16 cellular contexts compared by ENCODE assay signal in the genomic region with DNA sequence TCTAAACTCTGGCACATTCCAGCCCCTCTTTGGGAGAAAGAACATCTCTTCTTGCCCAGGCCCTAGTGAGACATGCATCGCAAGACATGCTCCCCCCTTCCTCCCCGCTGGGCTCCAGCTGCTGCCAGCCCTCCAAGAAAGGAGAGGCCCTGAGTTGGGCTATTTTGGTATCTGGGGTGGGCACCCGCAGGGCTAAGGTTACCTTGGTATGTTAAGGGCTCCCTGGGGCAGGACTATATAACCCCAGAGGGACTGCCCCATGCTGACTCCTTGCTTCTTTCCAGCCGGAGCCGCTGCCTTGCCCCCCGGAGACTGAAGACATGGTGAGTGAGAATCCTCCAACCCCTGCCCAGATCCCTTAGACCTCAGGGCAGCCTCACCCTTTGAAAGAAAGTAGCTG. TPM values are rescaled to one million over a fixed set of nuclear protein-coding genes. Genes with fewer than 3 reads are reported as not detected.
DNase-seq lines count a peak whose midpoint lies in the region; ATAC-seq and TF ChIP-seq lines count a peak whose summit lies in the region.
"Had no signal": no experiment of that assay in that cellular context is flagged by ENCODE, and none has a peak within 500 bp of the region (broad histone marks: within the 10 kb centered on the region; RNA-seq: fewer than 3 reads in every experiment).

A gene with protein sequence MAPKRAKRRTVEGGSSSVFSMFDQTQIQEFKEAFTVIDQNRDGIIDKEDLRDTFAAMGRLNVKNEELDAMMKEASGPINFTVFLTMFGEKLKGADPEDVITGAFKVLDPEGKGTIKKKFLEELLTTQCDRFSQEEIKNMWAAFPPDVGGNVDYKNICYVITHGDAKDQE (plus strand): TSS at position 265 of the 400 bp plus-strand sequence. CDS start 56 bp downstream, at position 321.

- peak; percentile 58 for DNase-seq in activated CD4-positive, alpha-beta T cell treated with anti-CD3 and anti-CD28 coated beads, Interleukin-2, amount 10 ng/mL, durations not matched to agents 24 days and 14 days
- no peak for DNase-seq in activated CD4-positive, alpha-beta T cell treated with anti-CD3 and anti-CD28 coated beads for 48 hours
- no peak for DNase-seq in activated CD4-positive, alpha-beta memory T cell treated with anti-CD3 and anti-CD28 coated beads for 36 hours
- DNase-seq in endodermal cell: peak; percentile 38
- peak in 1 of 2 donors; percentile 87 for DNase-seq in psoas muscle
- DNase-seq in activated effector memory CD4-positive, alpha-beta T cell treated with anti-CD3 and anti-CD28 coated beads, Interleukin-2, amount 50 U/mL, for 16 hours: no peak
- DNase-seq in NCI-H2029 (lab: John Stamatoyannopoulos, UW): no peak
- DNase-seq: activated CD4-positive, alpha-beta T cell treated with anti-CD3 and anti-CD28 coated beads, Interleukin-2, amount 50 U/mL, for 48 hours; COR-L47; GDM1; heart right ventricle; kidney glomerular epithelial cell; NCI-H2081 had no signal

- H3K27ac ChIP-seq in endodermal cell (ENCODE audit: low read depth, low read length): no peak within 1 kb of the TSS
- H3K27ac ChIP-seq in psoas muscle: peak within 1 kb of the TSS; percentile 97
- H3K27ac ChIP-seq: heart right ventricle, right atrium auricular region had no signal

- H3K27me3 Mint-ChIP-seq in activated CD4-positive, alpha-beta T cell treated with anti-CD3 and anti-CD28 coated beads, Interleukin-2, amount 10 ng/mL, durations not matched to agents 24 days and 14 days: peaks cover 4% of the 10 kb centered on the region
- peaks cover 3% of the 10 kb centered on the region for H3K27me3 Mint-ChIP-seq in activated CD4-positive, alpha-beta memory T cell treated with anti-CD3 and anti-CD28 coated beads for 36 hours
- no peaks in the 10 kb centered on the region for H3K27me3 Mint-ChIP-seq in endodermal cell (ENCODE audit: insufficient read depth)
- H3K27me3 Mint-ChIP-seq: stimulated activated memory B cell treated with anti-CD40 and anti-IgM and Interleukin-4, amounts not matched to agents 10 μg/mL and 1 μg/mL and 100 μg/mL, for 72 hours had no signal

- 90 to 92% methylated on average over 5 to 6 of the region's 6 CpGs for WGBS in endodermal cell (ENCODE audit: insufficient coverage in 1 of 2, insufficient read length in 1 of 2), 2 experiments
- WGBS in psoas muscle, 3 donors: 30 to 54% (median 40%) methylated on average over 6 of the region's 6 CpGs

- no peaks in the 10 kb centered on the region for H3K36me3 ChIP-seq in endodermal cell (ENCODE audit: control insufficient read depth, insufficient read depth, low read length)
- peaks cover 0 to 5% of the 10 kb centered on the region in 2 donors for H3K36me3 ChIP-seq in psoas muscle (ENCODE audit: insufficient read depth in 1 of 2, low read depth in 1 of 2)
- H3K36me3 ChIP-seq: heart right ventricle, right atrium auricular region had no signal

- H3K4me3 ChIP-seq in endodermal cell (ENCODE audit: low read length): no peak within 1 kb of the TSS
- H3K4me3 ChIP-seq in psoas muscle: peak within 1 kb of the TSS; percentile 71
- H3K4me3 ChIP-seq: heart right ventricle, right atrium auricular region had no signal

- POLR2A ChIA-PET in activated CD4-positive, alpha-beta memory T cell treated with anti-CD3 and anti-CD28 coated beads for 36 hours (lab: Charles Lee): interaction anchor here (0.6 kb wide), 1 partner anchor 183 kb away, joined by 3 read pairs; no protein-coding TSS in a partner anchor

- peaks cover 11% of the 10 kb centered on the region for H3K36me3 Mint-ChIP-seq in activated CD4-positive, alpha-beta T cell treated with anti-CD3 and anti-CD28 coated beads, Interleukin-2, amount 10 ng/mL, durations not matched to agents 24 days and 14 days (ENCODE audit: low read depth)
- H3K36me3 Mint-ChIP-seq in activated CD4-positive, alpha-beta memory T cell treated with anti-CD3 and anti-CD28 coated beads for 36 hours: peaks cover 13% of the 10 kb centered on the region
- H3K36me3 Mint-ChIP-seq in endodermal cell (ENCODE audit: low read depth): no peaks in the 10 kb centered on the region

- H3K27me3 ChIP-seq in endodermal cell (ENCODE audit: control insufficient read depth, insufficient read depth, low read length, poor library complexity, severe bottlenecking) (no peaks in the 10 kb centered on the region), psoas muscle (ENCODE audit: insufficient read depth in 3 of 3, low read length in 2 of 3) (no peaks in the 10 kb centered on the region)
- H3K27me3 ChIP-seq: heart right ventricle, right atrium auricular region had no signal

- peak in 2 of 4 donors; percentile 9 to 15 for ATAC-seq in psoas muscle
- no peak for ATAC-seq in GM18517 (IDR thresholded peaks at IDR 0.05; ENCODE audit: unreplicated experiment)
- ATAC-seq: heart right ventricle; stimulated activated memory B cell treated with anti-CD40 and anti-IgM and Interleukin-4, amounts not matched to agents 10 μg/mL and 1 μg/mL and 100 μg/mL, for 72 hours had no signal

- peak within 1 kb of the TSS; percentile 20 for H3K9ac ChIP-seq in endodermal cell (ENCODE audit: extremely low read depth, low read length, poor library complexity, severe bottlenecking)

- CTCF ChIA-PET in activated CD4-positive, alpha-beta memory T cell treated with anti-CD3 and anti-CD28 coated beads for 36 hours (lab: Charles Lee): no interaction called here

- peaks cover 35% of the 10 kb centered on the region for H3K4me1 Mint-ChIP-seq in activated CD4-positive, alpha-beta T cell treated with anti-CD3 and anti-CD28 coated beads, Interleukin-2, amount 10 ng/mL, durations not matched to agents 24 days and 14 days
- peaks cover 28% of the 10 kb centered on the region for H3K4me1 Mint-ChIP-seq in activated CD4-positive, alpha-beta memory T cell treated with anti-CD3 and anti-CD28 coated beads for 36 hours (ENCODE audit: low read depth)
- H3K4me1 Mint-ChIP-seq in endodermal cell: peaks cover 18% of the 10 kb centered on the region

- no peaks in the 10 kb centered on the region for H3K9me3 Mint-ChIP-seq in activated CD4-positive, alpha-beta T cell treated with anti-CD3 and anti-CD28 coated beads, Interleukin-2, amount 10 ng/mL, durations not matched to agents 24 days and 14 days
- H3K9me3 Mint-ChIP-seq in activated CD4-positive, alpha-beta memory T cell treated with anti-CD3 and anti-CD28 coated beads for 36 hours: no peaks in the 10 kb centered on the region
- no peaks in the 10 kb centered on the region for H3K9me3 Mint-ChIP-seq in endodermal cell
- H3K9me3 Mint-ChIP-seq: stimulated activated memory B cell treated with anti-CD40 and anti-IgM and Interleukin-4, amounts not matched to agents 10 μg/mL and 1 μg/mL and 100 μg/mL, for 72 hours had no signal

- intact Hi-C loops in activated CD4-positive, alpha-beta T cell treated with anti-CD3 and anti-CD28 coated beads, Interleukin-2, amount 10 ng/mL, durations not matched to agents 24 days and 14 days (cut with micrococcal nuclease): loop anchor here (5.0 to 10.0 kb wide), 2 partner anchors 153 to 380 kb away; a partner anchor contains a TSS
- intact Hi-C loops in activated CD4-positive, alpha-beta memory T cell treated with anti-CD3 and anti-CD28 coated beads for 36 hours (cut with micrococcal nuclease): loop anchor here (10.0 kb wide), 2 partner anchors 550 kb away; a partner anchor contains a TSS
- intact Hi-C loops in psoas muscle (cut with DNase I): loop anchor here in 1 of 2 donors (5.0 kb wide), 1 partner anchor 33 kb away; a partner anchor contains a TSS

- H3K9me3 ChIP-seq in endodermal cell (ENCODE audit: control insufficient read depth, low read length): no peaks in the 10 kb centered on the region
- H3K9me3 ChIP-seq in psoas muscle: no peaks in the 10 kb centered on the region
- H3K9me3 ChIP-seq: heart right ventricle, right atrium auricular region had no signal

- H3K4me3 Mint-ChIP-seq in activated CD4-positive, alpha-beta T cell treated with anti-CD3 and anti-CD28 coated beads, Interleukin-2, amount 10 ng/mL, durations not matched to agents 24 days and 14 days: no peak within 1 kb of the TSS
- no peak within 1 kb of the TSS for H3K4me3 Mint-ChIP-seq in activated CD4-positive, alpha-beta memory T cell treated with anti-CD3 and anti-CD28 coated beads for 36 hours
- H3K4me3 Mint-ChIP-seq in endodermal cell: no peak within 1 kb of the TSS
- H3K4me3 Mint-ChIP-seq: stimulated activated memory B cell treated with anti-CD40 and anti-IgM and Interleukin-4, amounts not matched to agents 10 μg/mL and 1 μg/mL and 100 μg/mL, for 72 hours had no signal

- peak within 1 kb of the TSS; percentile 48 for H3K27ac Mint-ChIP-seq in activated CD4-positive, alpha-beta T cell treated with anti-CD3 and anti-CD28 coated beads, Interleukin-2, amount 10 ng/mL, durations not matched to agents 24 days and 14 days
- peak within 1 kb of the TSS; percentile 63 for H3K27ac Mint-ChIP-seq in activated CD4-positive, alpha-beta memory T cell treated with anti-CD3 and anti-CD28 coated beads for 36 hours
- H3K27ac Mint-ChIP-seq in endodermal cell: peak within 1 kb of the TSS; percentile 78
- H3K27ac Mint-ChIP-seq: stimulated activated memory B cell treated with anti-CD40 and anti-IgM and Interleukin-4, amounts not matched to agents 10 μg/mL and 1 μg/mL and 100 μg/mL, for 72 hours had no signal

- peaks cover 6% of the 10 kb centered on the region for H3K4me1 ChIP-seq in endodermal cell (ENCODE audit: control insufficient read depth, insufficient read depth, low read length)
- H3K4me1 ChIP-seq in psoas muscle: peaks cover 53% of the 10 kb centered on the region

- TF ChIP-seq CTCF in endodermal cell (conservative IDR thresholded peaks at IDR 0.05) (no peak), psoas muscle (IDR thresholded peaks at IDR 0.05) (no peak)

RNA-seq across cellular contexts. Expression of the gene that starts here (rescaled TPM):
- total RNA-seq in activated CD4-positive, alpha-beta T cell treated with anti-CD3 and anti-CD28 coated beads, Interleukin-2, amount 10 ng/mL, durations not matched to agents 24 days and 14 days: 1.0 and 1.3 TPM in 2 replicates
- 1 to 10 TPM in 1 of 2 experiments, under 1 TPM in 1; 0.83 to 1.6 TPM for total RNA-seq in activated CD4-positive, alpha-beta memory T cell treated with anti-CD3 and anti-CD28 coated beads for 36 hours
- total RNA-seq in endodermal cell (1 to 10 TPM in 1 of 2 donors, not detected in 1; 1.2 TPM), psoas muscle (1,000 to 10,000 TPM; 1,414 to 6,743 (median 2,777) TPM)
- polyA plus RNA-seq in endodermal cell (2013, experiment 1 of 2): 0.64 TPM
- polyA plus RNA-seq in endodermal cell (2013, experiment 2 of 2): 0.62 TPM
- 1,000 to 10,000 TPM in 2 of 3 donors, 100 to 1,000 TPM in 1; 636 to 4,264 (median 2,548) TPM for polyA plus RNA-seq in psoas muscle
- total RNA-seq: heart right ventricle, right atrium auricular region had no signal

Comparison
In these comparisons a context has a peak if more than half of its experiments do, and no peak if none do; other contexts are left out.
1. RNA of the gene that starts here (total RNA-seq): 1,414 to 6,743 TPM in psoas muscle; 0.83 to 1.6 TPM in activated CD4-positive, alpha-beta memory T cell treated with anti-CD3 and anti-CD28 coated beads for 36 hours, 1.2 TPM in endodermal cell and 1.0 to 1.3 TPM in activated CD4-positive, alpha-beta T cell treated with anti-CD3 and anti-CD28 coated beads, Interleukin-2, amount 10 ng/mL, durations not matched to agents 24 days and 14 days; every median in the first group is over 100 times any median in the second.
2. DNase-seq: peak in activated CD4-positive, alpha-beta T cell treated with anti-CD3 and anti-CD28 coated beads, Interleukin-2, amount 10 ng/mL, durations not matched to agents 24 days and 14 days (single experiment) and endodermal cell (single experiment); none in activated CD4-positive, alpha-beta T cell treated with anti-CD3 and anti-CD28 coated beads for 48 hours (single experiment), activated CD4-positive, alpha-beta memory T cell treated with anti-CD3 and anti-CD28 coated beads for 36 hours (single experiment), activated effector memory CD4-positive, alpha-beta T cell treated with anti-CD3 and anti-CD28 coated beads, Interleukin-2, amount 50 U/mL, for 16 hours (single experiment) and NCI-H2029 (single experiment).
3. Peak in every context shown above with its lines, with median percentiles within 50 percentile points of each other: H3K27ac Mint-ChIP-seq.